8 cellular contexts compared by ENCODE assay signal in the genomic region with DNA sequence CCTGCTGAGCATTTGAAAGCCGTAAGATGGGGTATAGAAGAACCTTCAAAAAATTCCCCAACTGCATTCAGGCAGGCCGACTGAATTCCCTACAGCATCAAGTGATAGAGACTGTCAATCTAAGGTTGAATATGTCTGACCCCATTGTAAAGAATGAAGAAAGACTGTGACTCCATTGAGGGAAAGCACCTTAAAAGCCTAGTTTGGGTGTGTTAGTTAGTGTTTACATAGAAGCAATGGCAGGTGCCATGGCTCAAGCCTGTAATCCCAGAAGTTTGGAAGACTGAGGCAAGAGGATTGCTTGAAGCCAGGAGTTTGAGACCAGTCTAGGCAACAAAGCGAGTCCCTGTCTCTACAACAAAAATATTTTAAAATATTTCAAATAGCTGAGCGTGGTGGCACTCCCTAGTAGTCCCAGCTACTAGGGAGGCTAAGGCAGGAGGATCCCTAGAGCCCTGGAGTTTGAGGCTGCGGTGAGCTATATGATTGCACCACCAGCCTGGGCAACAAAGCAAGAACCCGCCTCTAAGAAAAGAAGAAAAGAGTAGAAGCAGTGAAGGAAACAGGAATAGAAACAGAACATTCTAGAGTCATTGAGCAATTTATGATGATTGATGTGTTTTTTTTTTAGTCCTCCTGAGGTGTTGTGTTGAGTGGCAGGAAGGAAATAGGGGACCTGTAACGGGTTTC. TPM values are rescaled to one million over a fixed set of nuclear protein-coding genes. Genes with fewer than 3 reads are reported as not detected.
DNase-seq lines count a peak whose midpoint lies in the region; ATAC-seq and TF ChIP-seq lines count a peak whose summit lies in the region.

No MANE protein-coding gene starts in this region.

- DNase-seq in adrenal gland, result peak in 5 of 7 donors; percentile 3 to 70 (median 46)
- no peak for DNase-seq in SW 1271 (lab: John Stamatoyannopoulos, UW)
- DNase-seq in ACHN, result no peak
- DNase-seq in NCI-H128 (lab: John Stamatoyannopoulos, UW; ENCODE audit: unreplicated experiment), result no peak

- intact Hi-C loops in adrenal gland (cut with DNase I), result loop anchor here (5.0 to 10.0 kb wide), 2 partner anchors 32 to 135 kb away; a partner anchor contains a TSS

- 32 to 37% (median 35%) methylated on average over 7 of the region's 7 CpGs for WGBS in adrenal gland, 4 donors
- 47 to 88% methylated on average over 4 to 5 of the region's 7 CpGs for WGBS in mesodermal cell (ENCODE audit: insufficient coverage in 2 of 2), 2 experiments

- H3K36me3 ChIP-seq in adrenal gland (replicated peaks in 1 of 2) (no peaks in the 10 kb centered on the region), mesodermal cell (ENCODE audit: control insufficient read depth, insufficient read depth, low read length) (no peaks in the 10 kb centered on the region)

- no peaks in the 10 kb centered on the region for H3K27me3 ChIP-seq in adrenal gland

- ATAC-seq in GM18867 (IDR thresholded peaks at IDR 0.05; ENCODE audit: unreplicated experiment) (peak; percentile 30), HG03565 (IDR thresholded peaks at IDR 0.05; ENCODE audit: unreplicated experiment) (peak; percentile 23), HG02870 (IDR thresholded peaks at IDR 0.05; ENCODE audit: unreplicated experiment) (no peak)

- TF ChIP-seq CTCF in adrenal gland (IDR thresholded peaks at IDR 0.05), result no peak

- in situ Hi-C loops in ACHN (cut with HindIII; ENCODE audit: low pct_ligation_motif_present, low pct_unique_long_range_greater_than_20kb, low sequenced_read_pairs), result no loop called here

- H3K9me3 ChIP-seq in adrenal gland (replicated peaks in 1 of 3) (no peaks in the 10 kb centered on the region), mesodermal cell (ENCODE audit: control insufficient read depth, low read length) (no peaks in the 10 kb centered on the region)

- H3K27ac ChIP-seq in adrenal gland (peak overlapping the region; percentile 91 to 96 (median 94)), mesodermal cell (ENCODE audit: low read depth, low read length, severe bottlenecking) (peak overlapping the region; percentile 99)

- H3K4me1 ChIP-seq in adrenal gland (replicated peaks in 1 of 2) (peaks cover 45 to 72% of the 10 kb centered on the region in 2 donors), mesodermal cell (ENCODE audit: control insufficient read depth, insufficient read depth, low read length, poor library complexity, severe bottlenecking) (peaks cover 56% of the 10 kb centered on the region)

- TF ChIP-seq POLR2A in adrenal gland (IDR thresholded peaks at IDR 0.05), result peak in 1 of 2 donors; percentile 41

- H3K4me3 ChIP-seq in adrenal gland (peak overlapping the region in 1 of 4 donors; percentile 14), mesodermal cell (ENCODE audit: extremely low read depth, insufficient read depth, low read length, poor library complexity, severe bottlenecking) (peak overlapping the region; percentile 18)

RNA-seq across cellular contexts. Expression of a gene that starts 15.4 kb away (rescaled TPM):
- 10 to 100 TPM; 18.4 to 35.2 (median 29.4) TPM for total RNA-seq in adrenal gland
- polyA plus RNA-seq in adrenal gland, result 10 to 100 TPM; 36.0 to 48.7 (median 44.9) TPM
- 28.8 TPM for polyA plus RNA-seq in mesodermal cell (2013, experiment 1 of 2)
- 30.3 TPM for polyA plus RNA-seq in mesodermal cell (2013, experiment 2 of 2)

RNA-seq across cellular contexts. Expression of a gene that starts 15.5 kb away (rescaled TPM):
- 1 to 10 TPM in 4 of 8 donors, under 1 TPM in 4; 0.24 to 2.5 (median 1.0) TPM for total RNA-seq in adrenal gland
- 1 to 10 TPM in 2 of 3 donors, under 1 TPM in 1; 0.59 to 1.0 (median 1.0) TPM for polyA plus RNA-seq in adrenal gland
- polyA plus RNA-seq in mesodermal cell (2013, experiment 1 of 2), result 1.1 TPM
- polyA plus RNA-seq in mesodermal cell (2013, experiment 2 of 2), result 0.71 TPM

RNA-seq across cellular contexts. Expression of a gene that starts 16.5 kb away (rescaled TPM):
- total RNA-seq in adrenal gland, result 1,000 to 10,000 TPM in 4 of 8 donors, 100 to 1,000 TPM in 4; 202 to 2,069 (median 1,016) TPM
- 100 to 1,000 TPM; 231 to 486 (median 342) TPM for polyA plus RNA-seq in adrenal gland
- polyA plus RNA-seq in mesodermal cell (2013, experiment 1 of 2), result 144 TPM
- 135 TPM for polyA plus RNA-seq in mesodermal cell (2013, experiment 2 of 2)

RNA-seq across cellular contexts. Expression of a gene that starts 22.1 kb away (rescaled TPM):
- total RNA-seq in adrenal gland, result 10 to 100 TPM; 31.5 to 61.2 (median 45.3) TPM
- 10 to 100 TPM in 2 of 3 donors, 1 to 10 TPM in 1; 9.6 to 27.5 (median 10.4) TPM for polyA plus RNA-seq in adrenal gland
- 35.9 TPM for polyA plus RNA-seq in mesodermal cell (2013, experiment 1 of 2)
- 30.4 TPM for polyA plus RNA-seq in mesodermal cell (2013, experiment 2 of 2)

RNA-seq across cellular contexts. Expression of a gene that starts 41.6 kb away (rescaled TPM):
- 1 to 10 TPM in 1 of 8 donors, under 1 TPM in 4, not detected in 3; 0.11 to 1.7 (median 0.41) TPM for total RNA-seq in adrenal gland
- polyA plus RNA-seq in adrenal gland, result under 1 TPM in 2 of 3 donors, not detected in 1; 0.07 to 0.11 TPM
- polyA plus RNA-seq in mesodermal cell (2013, experiment 1 of 2), result not detected
- not detected for polyA plus RNA-seq in mesodermal cell (2013, experiment 2 of 2)

Comparison
In these comparisons a context has a peak if more than half of its experiments do, and no peak if none do; other contexts are left out.
1. DNase-seq: peak in adrenal gland (5 of 7); none in SW 1271 (0 of 2), ACHN (single experiment) and NCI-H128 (single experiment).